1 cellular context compared by ENCODE assay signal in the genomic region with DNA sequence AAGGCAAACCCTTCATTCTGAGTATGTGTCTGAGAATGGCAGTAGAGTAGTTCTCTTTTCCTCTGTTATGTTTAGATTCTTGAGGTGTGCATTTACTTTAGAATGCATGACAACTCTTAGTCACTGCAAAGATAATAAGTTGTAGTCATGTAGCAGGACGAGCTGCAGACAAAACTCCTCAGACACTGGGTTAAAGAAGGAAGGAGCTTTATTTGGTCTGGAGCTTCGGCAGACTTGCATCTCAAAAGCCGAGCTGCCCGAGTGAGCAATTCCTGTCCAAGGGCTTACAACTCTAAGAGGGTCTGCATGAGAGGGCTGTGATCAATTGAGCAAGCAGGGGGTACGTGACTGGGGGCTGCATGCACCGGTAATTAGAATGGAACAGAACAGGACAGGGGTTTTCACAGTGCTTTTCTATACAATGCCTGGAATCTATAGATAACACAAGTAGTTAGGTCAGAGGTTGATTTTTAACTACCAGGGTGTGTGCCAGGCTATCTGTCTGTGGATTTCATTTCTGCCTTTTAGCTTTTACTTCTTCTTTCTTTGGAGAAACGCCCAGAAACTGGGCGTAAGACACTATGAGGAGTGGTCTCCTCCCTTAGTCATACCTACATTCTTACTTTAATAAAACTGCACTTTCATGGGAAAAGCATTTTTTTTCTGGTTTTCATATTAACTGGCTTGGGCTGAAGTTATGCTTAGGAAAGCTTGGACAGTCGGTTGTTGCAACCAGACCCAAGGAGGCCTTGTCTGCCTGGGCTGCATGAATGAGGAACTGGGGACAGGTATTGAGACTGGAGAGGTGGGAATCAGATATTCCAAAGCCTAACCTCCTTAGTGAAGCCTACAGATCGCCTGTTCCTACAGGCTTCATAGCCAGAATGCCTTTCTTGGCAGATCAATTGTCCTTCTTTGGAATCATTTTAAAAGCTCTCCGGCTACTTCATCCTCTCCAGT.
TF ChIP-seq lines count a peak whose summit lies in the region.

No MANE protein-coding gene starts in this region.

TF ChIP-seq in HEK293, 187 proteins besides CTCF, POLR2A, EP300 and RAD21 (continued from another document):
- TF ChIP-seq, protein P1, sequence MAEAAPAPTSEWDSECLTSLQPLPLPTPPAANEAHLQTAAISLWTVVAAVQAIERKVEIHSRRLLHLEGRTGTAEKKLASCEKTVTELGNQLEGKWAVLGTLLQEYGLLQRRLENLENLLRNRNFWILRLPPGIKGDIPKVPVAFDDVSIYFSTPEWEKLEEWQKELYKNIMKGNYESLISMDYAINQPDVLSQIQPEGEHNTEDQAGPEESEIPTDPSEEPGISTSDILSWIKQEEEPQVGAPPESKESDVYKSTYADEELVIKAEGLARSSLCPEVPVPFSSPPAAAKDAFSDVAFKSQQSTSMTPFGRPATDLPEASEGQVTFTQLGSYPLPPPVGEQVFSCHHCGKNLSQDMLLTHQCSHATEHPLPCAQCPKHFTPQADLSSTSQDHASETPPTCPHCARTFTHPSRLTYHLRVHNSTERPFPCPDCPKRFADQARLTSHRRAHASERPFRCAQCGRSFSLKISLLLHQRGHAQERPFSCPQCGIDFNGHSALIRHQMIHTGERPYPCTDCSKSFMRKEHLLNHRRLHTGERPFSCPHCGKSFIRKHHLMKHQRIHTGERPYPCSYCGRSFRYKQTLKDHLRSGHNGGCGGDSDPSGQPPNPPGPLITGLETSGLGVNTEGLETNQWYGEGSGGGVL (tag by site-specific recombination; IDR thresholded peaks at IDR 0.05): no peak
- TF ChIP-seq ZNF600 (tag by site-specific recombination; IDR thresholded peaks at IDR 0.05): 0 out of 2 replicates have a peak, but pooled peaks have one; percentile 13
- TF ChIP-seq, protein P2, sequence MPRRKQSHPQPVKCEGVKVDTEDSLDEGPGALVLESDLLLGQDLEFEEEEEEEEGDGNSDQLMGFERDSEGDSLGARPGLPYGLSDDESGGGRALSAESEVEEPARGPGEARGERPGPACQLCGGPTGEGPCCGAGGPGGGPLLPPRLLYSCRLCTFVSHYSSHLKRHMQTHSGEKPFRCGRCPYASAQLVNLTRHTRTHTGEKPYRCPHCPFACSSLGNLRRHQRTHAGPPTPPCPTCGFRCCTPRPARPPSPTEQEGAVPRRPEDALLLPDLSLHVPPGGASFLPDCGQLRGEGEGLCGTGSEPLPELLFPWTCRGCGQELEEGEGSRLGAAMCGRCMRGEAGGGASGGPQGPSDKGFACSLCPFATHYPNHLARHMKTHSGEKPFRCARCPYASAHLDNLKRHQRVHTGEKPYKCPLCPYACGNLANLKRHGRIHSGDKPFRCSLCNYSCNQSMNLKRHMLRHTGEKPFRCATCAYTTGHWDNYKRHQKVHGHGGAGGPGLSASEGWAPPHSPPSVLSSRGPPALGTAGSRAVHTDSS (tag by site-specific recombination; IDR thresholded peaks at IDR 0.05): no peak
- no peak for TF ChIP-seq ZFP41 (tag by site-specific recombination; IDR thresholded peaks at IDR 0.05; ENCODE audit: borderline replicate concordance)
